Comparison of ENCODE assay signal across 25 cellular contexts in genomic region chr18:28124239-28125029, GRCh38. TPM values are rescaled to one million over a fixed set of nuclear protein-coding genes. Genes with fewer than 3 reads are reported as not detected.
A peak's percentile ranks its signal among the peaks of the same experiment; 100 is the strongest.
DNase-seq lines count a peak whose midpoint lies in the region; ATAC-seq and TF ChIP-seq lines count a peak whose summit lies in the region.
"Had no signal": no experiment of that assay in that cellular context is flagged by ENCODE, and none has a peak within 500 bp of the region (broad histone marks: within the 10 kb centered on the region; RNA-seq: fewer than 3 reads in every experiment).

No MANE protein-coding gene starts in this region.

- H3K4me3 Mint-ChIP-seq in osteocyte (ENCODE audit: unreplicated experiment), result no peak overlapping the region
- H3K4me3 Mint-ChIP-seq: activated CD4-positive, alpha-beta T cell treated with anti-CD3 and anti-CD28 coated beads for 36 hours; B cell; stimulated activated naive CD8-positive, alpha-beta T cell treated with anti-CD3 and anti-CD28 coated beads, Interleukin-15, Interleukin-2, amounts not matched to agents 100 ng/mL and 50 ng/mL, for 24 hours had no signal

- TF ChIP-seq CTCF in fibroblast of mammary gland (conservative IDR thresholded peaks at IDR 0.05; ENCODE audit: control insufficient read depth, insufficient read depth, low read depth, low read length) (no peak), osteocyte (IDR thresholded peaks at IDR 0.05) (no peak), prostate gland (IDR thresholded peaks at IDR 0.05) (no peak)

- no peak for TF ChIP-seq POLR2A in prostate gland (IDR thresholded peaks at IDR 0.05)

- no peaks in the 10 kb centered on the region for H3K27me3 Mint-ChIP-seq in osteocyte (ENCODE audit: unreplicated experiment)
- H3K27me3 Mint-ChIP-seq: activated CD4-positive, alpha-beta T cell treated with anti-CD3 and anti-CD28 coated beads for 36 hours; B cell; stimulated activated naive CD8-positive, alpha-beta T cell treated with anti-CD3 and anti-CD28 coated beads, Interleukin-15, Interleukin-2, amounts not matched to agents 100 ng/mL and 50 ng/mL, for 24 hours had no signal

- H3K36me3 ChIP-seq in adipocyte (ENCODE audit: control insufficient read depth, insufficient read depth, low read length, severe bottlenecking), result no peaks in the 10 kb centered on the region
- no peaks in the 10 kb centered on the region for H3K36me3 ChIP-seq in prostate gland
- H3K36me3 ChIP-seq: neutrophil, sigmoid colon had no signal

- peaks cover 49% of the 10 kb centered on the region for H3K4me1 Mint-ChIP-seq in osteocyte (ENCODE audit: unreplicated experiment)
- H3K4me1 Mint-ChIP-seq: activated CD4-positive, alpha-beta T cell treated with anti-CD3 and anti-CD28 coated beads for 36 hours; B cell had no signal

- 46% methylated on average over 4 of the region's 4 CpGs for WGBS in prostate gland

- H3K4me1 ChIP-seq in adipocyte (ENCODE audit: control insufficient read depth, insufficient read depth, low read length) (peaks cover 18% of the 10 kb centered on the region), prostate gland (replicated peaks) (no peaks in the 10 kb centered on the region)
- H3K4me1 ChIP-seq: foreskin keratinocyte, sigmoid colon had no signal

- H3K27ac Mint-ChIP-seq in osteocyte (ENCODE audit: unreplicated experiment), result peak overlapping the region; percentile 47
- H3K27ac Mint-ChIP-seq: activated CD4-positive, alpha-beta T cell treated with anti-CD3 and anti-CD28 coated beads for 36 hours; B cell; stimulated activated naive CD8-positive, alpha-beta T cell treated with anti-CD3 and anti-CD28 coated beads, Interleukin-15, Interleukin-2, amounts not matched to agents 100 ng/mL and 50 ng/mL, for 24 hours had no signal

- no peak overlapping the region for H3K27ac ChIP-seq in prostate gland
- H3K27ac ChIP-seq: foreskin keratinocyte, neutrophil, sigmoid colon had no signal

- H3K9me3 ChIP-seq in adipocyte (ENCODE audit: control insufficient read depth, low read length) (no peaks in the 10 kb centered on the region), prostate gland (no peaks in the 10 kb centered on the region)
- H3K9me3 ChIP-seq: mucosa of descending colon, neutrophil, sigmoid colon had no signal

- intact Hi-C loops in sciatic nerve (cut with DNase I) (no loop called here), prostate gland (cut with DNase I) (no loop called here)

- no peak for ATAC-seq in sciatic nerve
- no peak for ATAC-seq in GM21447 (IDR thresholded peaks at IDR 0.05; ENCODE audit: unreplicated experiment)
- ATAC-seq: activated CD4-positive, alpha-beta T cell treated with anti-CD3 and anti-CD28 coated beads for 36 hours; foreskin keratinocyte; K562; mucosa of descending colon had no signal

- H3K9me3 Mint-ChIP-seq in osteocyte (ENCODE audit: unreplicated experiment), result no peaks in the 10 kb centered on the region

- H3K4me3 ChIP-seq in adipocyte (ENCODE audit: low read length) (no peak overlapping the region), fibroblast of mammary gland (ENCODE audit: control insufficient read depth, low read depth, low read length) (no peak overlapping the region), prostate gland (no peak overlapping the region)
- H3K4me3 ChIP-seq: K562, mucosa of descending colon, sigmoid colon had no signal

- no peak overlapping the region for H3K9ac ChIP-seq in adipocyte (ENCODE audit: low read length)

- H3K36me3 Mint-ChIP-seq in osteocyte (ENCODE audit: unreplicated experiment), result no peaks in the 10 kb centered on the region

- DNase-seq in GM03348 (ENCODE audit: low spot score), result peak; percentile 13
- peak; percentile 59 for DNase-seq in adipocyte (ENCODE audit: low read depth)
- peak; percentile 14 for DNase-seq in fibroblast of mammary gland (ENCODE audit: low read depth)
- DNase-seq in osteocyte (ENCODE audit: extremely low spot score, unreplicated experiment), result no peak
- DNase-seq in sciatic nerve (ENCODE audit: low spot score), result no peak
- no peak for DNase-seq in D341Med (ENCODE audit: low spot score)
- no peak for DNase-seq in prostate gland (ENCODE audit: low spot score)
- DNase-seq: activated CD4-positive, alpha-beta T cell treated with anti-CD3 and anti-CD28 coated beads for 36 hours; central memory CD4-positive, alpha-beta T cell; COR-L47; effector memory CD4-positive, alpha-beta T cell; foreskin keratinocyte; left cardiac atrium; mucosa of descending colon; NCI-H1930; NCI-H446; NK-92 treated with Interleukin-12 subunit alpha and Interleukin-12 subunit beta, amount 100 ng/mL, for 24 hours; sigmoid colon; stimulated activated CD4-positive, alpha-beta T cell treated with anti-CD3 and anti-CD28 coated beads, Interleukin-2, amount 100 ng/mL, for 48 hours; trophoblast cell had no signal

- H3K27me3 ChIP-seq in adipocyte (replicated peaks; ENCODE audit: control insufficient read depth, insufficient read depth, low read length) (no peaks in the 10 kb centered on the region), prostate gland (replicated peaks; ENCODE audit: insufficient read depth) (no peaks in the 10 kb centered on the region)
- H3K27me3 ChIP-seq: foreskin keratinocyte, neutrophil, sigmoid colon had no signal

RNA-seq across cellular contexts. Expression of gene CDH2, which starts 52.5 kb away (rescaled TPM):
- total RNA-seq in osteocyte (83.8 and 87.2 TPM in 2 replicates), sciatic nerve (11.1 TPM), prostate gland (100 to 1,000 TPM in 1 of 2 donors, under 1 TPM in 1; 0.41 to 125 TPM)
- total RNA-seq: activated CD4-positive, alpha-beta T cell treated with anti-CD3 and anti-CD28 coated beads for 36 hours; B cell had no signal

Comparison
In these comparisons a context has a peak if more than half of its experiments do, and no peak if none do; other contexts are left out.
1. DNase-seq: peak in GM03348 (single experiment), adipocyte (single experiment) and fibroblast of mammary gland (single experiment); none in osteocyte (single experiment), sciatic nerve (single experiment), D341Med (single experiment) and prostate gland (single experiment).